ENCODE assay signal across 8 cellular contexts in genomic region chr7:5692845-5693278, GRCh38.
DNase-seq lines count a peak whose midpoint lies in the region; ATAC-seq and TF ChIP-seq lines count a peak whose summit lies in the region.

No MANE protein-coding gene starts in this region.

- DNase-seq in NCI-H345 (lab: John Stamatoyannopoulos, UW) (peak; percentile 43), NCI-H345 treated with DMSO at 0.1 percent for 48 hours (lab: John Stamatoyannopoulos, UW; ENCODE audit: unreplicated experiment) (no peak), NCI-H526 treated with DMSO at 0.1 percent for 48 hours (lab: John Stamatoyannopoulos, UW) (peak; percentile 44), osteocyte (ENCODE audit: extremely low spot score, unreplicated experiment) (no peak), GDM1 (lab: John Stamatoyannopoulos, UW) (no peak)
- DNase-seq in central memory CD8-positive, alpha-beta T cell (ENCODE audit: low spot score in 2 of 2): no peak
- no peak for DNase-seq in activated CD8-positive, alpha-beta memory T cell treated with anti-CD3 and anti-CD28 coated beads, Interleukin-2, amount 10 ng/mL, durations not matched to agents 7 days and 5 days
- DNase-seq in stimulated activated CD4-positive, alpha-beta T cell treated with anti-CD3 and anti-CD28 coated beads, Interleukin-12 subunit alpha, Interleukin-12 subunit beta, amount 100 ng/mL, for 4 hours: no peak

- TF ChIP-seq CTCF in osteocyte (IDR thresholded peaks at IDR 0.05): no peak

- H3K27me3 Mint-ChIP-seq in central memory CD8-positive, alpha-beta T cell: no peaks in the 10 kb centered on the region
- no peaks in the 10 kb centered on the region for H3K27me3 Mint-ChIP-seq in osteocyte (ENCODE audit: unreplicated experiment)
- peaks cover 21% of the 10 kb centered on the region for H3K27me3 Mint-ChIP-seq in activated CD8-positive, alpha-beta memory T cell treated with anti-CD3 and anti-CD28 coated beads, Interleukin-2, amount 10 ng/mL, durations not matched to agents 7 days and 5 days

- H3K4me3 Mint-ChIP-seq in central memory CD8-positive, alpha-beta T cell: peak overlapping the region; percentile 77
- H3K4me3 Mint-ChIP-seq in osteocyte (ENCODE audit: unreplicated experiment): peak overlapping the region; percentile 68
- no peak overlapping the region for H3K4me3 Mint-ChIP-seq in activated CD8-positive, alpha-beta memory T cell treated with anti-CD3 and anti-CD28 coated beads, Interleukin-2, amount 10 ng/mL, durations not matched to agents 7 days and 5 days

- CTCF ChIA-PET in activated CD8-positive, alpha-beta memory T cell treated with anti-CD3 and anti-CD28 coated beads, Interleukin-2, amount 10 ng/mL, durations not matched to agents 7 days and 5 days (lab: Charles Lee): interaction anchor here (0.7 to 1.9 kb wide), 10 partner anchors 8 to 198 kb away, joined by 3 to 6 read pairs (median 3); partner anchors contain the start of gene RNF216

- peaks cover 77% of the 10 kb centered on the region for H3K4me1 Mint-ChIP-seq in central memory CD8-positive, alpha-beta T cell
- H3K4me1 Mint-ChIP-seq in osteocyte (ENCODE audit: unreplicated experiment): peaks cover 97% of the 10 kb centered on the region
- peaks cover 64% of the 10 kb centered on the region for H3K4me1 Mint-ChIP-seq in activated CD8-positive, alpha-beta memory T cell treated with anti-CD3 and anti-CD28 coated beads, Interleukin-2, amount 10 ng/mL, durations not matched to agents 7 days and 5 days

- H3K36me3 Mint-ChIP-seq in central memory CD8-positive, alpha-beta T cell (ENCODE audit: insufficient read depth): peaks cover 15% of the 10 kb centered on the region
- H3K36me3 Mint-ChIP-seq in osteocyte (ENCODE audit: unreplicated experiment): peaks cover 5% of the 10 kb centered on the region
- peaks cover 40% of the 10 kb centered on the region for H3K36me3 Mint-ChIP-seq in activated CD8-positive, alpha-beta memory T cell treated with anti-CD3 and anti-CD28 coated beads, Interleukin-2, amount 10 ng/mL, durations not matched to agents 7 days and 5 days

- ATAC-seq in central memory CD8-positive, alpha-beta T cell (replicated peaks; ENCODE audit: extremely low read depth, poor library complexity, severe bottlenecking): no peak
- ATAC-seq in activated CD8-positive, alpha-beta memory T cell treated with anti-CD3 and anti-CD28 coated beads, Interleukin-2, amount 10 ng/mL, durations not matched to agents 7 days and 5 days: no peak

- H3K9me3 Mint-ChIP-seq in central memory CD8-positive, alpha-beta T cell: no peaks in the 10 kb centered on the region
- H3K9me3 Mint-ChIP-seq in osteocyte (ENCODE audit: unreplicated experiment): no peaks in the 10 kb centered on the region
- no peaks in the 10 kb centered on the region for H3K9me3 Mint-ChIP-seq in activated CD8-positive, alpha-beta memory T cell treated with anti-CD3 and anti-CD28 coated beads, Interleukin-2, amount 10 ng/mL, durations not matched to agents 7 days and 5 days (ENCODE audit: low read depth)

- H3K27ac Mint-ChIP-seq in central memory CD8-positive, alpha-beta T cell (ENCODE audit: low read depth): peak overlapping the region; percentile 84
- H3K27ac Mint-ChIP-seq in osteocyte (ENCODE audit: unreplicated experiment): peak overlapping the region; percentile 99
- no peak overlapping the region for H3K27ac Mint-ChIP-seq in activated CD8-positive, alpha-beta memory T cell treated with anti-CD3 and anti-CD28 coated beads, Interleukin-2, amount 10 ng/mL, durations not matched to agents 7 days and 5 days

Comparison
In these comparisons a context has a peak if more than half of its experiments do, and no peak if none do; other contexts are left out.
1. DNase-seq: peak in NCI-H345 (single experiment) and NCI-H526 treated with DMSO at 0.1 percent for 48 hours (single experiment); none in NCI-H345 treated with DMSO at 0.1 percent for 48 hours (single experiment), central memory CD8-positive, alpha-beta T cell (0 of 2), osteocyte (single experiment), GDM1 (single experiment), activated CD8-positive, alpha-beta memory T cell treated with anti-CD3 and anti-CD28 coated beads, Interleukin-2, amount 10 ng/mL, durations not matched to agents 7 days and 5 days (single experiment) and stimulated activated CD4-positive, alpha-beta T cell treated with anti-CD3 and anti-CD28 coated beads, Interleukin-12 subunit alpha, Interleukin-12 subunit beta, amount 100 ng/mL, for 4 hours (single experiment).